1 cellular context compared by ENCODE assay signal in the genomic region with DNA sequence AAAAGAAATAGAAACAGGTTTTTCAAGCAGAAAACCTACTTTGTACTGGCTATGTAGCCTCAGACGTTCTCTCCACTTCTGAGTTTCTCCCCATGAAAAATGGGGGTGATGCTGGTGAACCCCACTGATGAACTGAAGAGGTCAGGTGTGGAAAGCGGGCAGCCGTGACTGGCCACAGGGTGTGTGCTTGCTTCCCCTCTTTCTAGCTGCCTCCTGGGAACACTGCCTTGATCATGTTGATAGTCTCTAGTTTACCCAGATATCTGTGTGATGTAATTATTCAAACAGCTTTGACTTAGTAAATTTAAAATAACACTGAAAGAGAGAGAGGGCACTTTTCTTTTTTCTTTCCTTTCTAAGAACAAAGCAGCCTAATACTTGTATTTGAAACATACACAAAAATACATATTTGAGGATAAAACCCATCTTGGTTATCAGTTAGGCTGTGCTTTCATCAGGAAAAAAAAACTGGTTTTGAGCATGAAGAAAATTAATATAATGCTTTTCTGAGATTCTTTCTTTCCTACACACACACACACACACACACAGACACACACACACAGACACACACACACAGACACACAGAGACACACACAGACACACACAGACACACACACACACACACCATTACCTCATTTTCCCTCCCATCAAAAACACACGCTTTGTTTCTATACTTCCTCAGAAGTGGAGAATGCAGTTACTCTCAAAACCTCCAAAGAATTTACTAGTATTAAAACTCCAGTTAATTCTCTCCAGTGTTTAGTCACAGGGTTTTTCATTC.
TF ChIP-seq lines count a peak whose summit lies in the region.

No MANE protein-coding gene starts in this region.

TF ChIP-seq in SK-N-SH treated with all-trans-retinoic acid at 6 μM for 48 hours, 23 proteins besides CTCF, POLR2A, EP300 and RAD21 (continued from another document):
- TF ChIP-seq CREB5 (CRISPR knock-in tag; IDR thresholded peaks at IDR 0.05; ENCODE audit: low read depth) (no peak), ZFP3 (CRISPR knock-in tag; IDR thresholded peaks at IDR 0.05) (no peak), ARNTL (CRISPR knock-in tag; IDR thresholded peaks at IDR 0.05; ENCODE audit: borderline replicate concordance, low read depth) (no peak)
